Comparison of ENCODE assay signal across 12 cellular contexts in genomic region chr6:34602318-34603111, GRCh38. TPM values are rescaled to one million over a fixed set of nuclear protein-coding genes. Genes with fewer than 3 reads are reported as not detected.
A peak's percentile ranks its signal among the peaks of the same experiment; 100 is the strongest.
DNase-seq lines count a peak whose midpoint lies in the region; ATAC-seq, FAIRE-seq and TF ChIP-seq lines count a peak whose summit lies in the region.
"Had no signal": no experiment of that assay in that cellular context is flagged by ENCODE, and none has a peak within 500 bp of the region (broad histone marks: within the 10 kb centered on the region; RNA-seq: fewer than 3 reads in every experiment).

No MANE protein-coding gene starts in this region.

- H2BK12ac ChIP-seq in H9 (ENCODE audit: insufficient read length, low read depth, low read length) = no peak overlapping the region

- no peak overlapping the region for H3K4me2 ChIP-seq in H9 (ENCODE audit: insufficient read depth, insufficient read length, low read length)

- no peak for ATAC-seq in HG02610 (IDR thresholded peaks at IDR 0.05; ENCODE audit: unreplicated experiment)
- no peak for ATAC-seq in HG02840 (IDR thresholded peaks at IDR 0.05; ENCODE audit: low FRiP score, unreplicated experiment)

- H4K8ac ChIP-seq in H9 (replicated peaks; ENCODE audit: insufficient read length, low read depth, low read length) = no peak overlapping the region

- H2BK120ac ChIP-seq in H9 (ENCODE audit: low read depth, low read length, poor library complexity, severe bottlenecking) = no peak overlapping the region

- no peak for TF ChIP-seq POLR2A in H54 (IDR thresholded peaks at IDR 0.05; ENCODE audit: low read depth, low read length)

- no peak for DNase-seq in H9
- peak; percentile 93 for DNase-seq in NCI-H345 (lab: John Stamatoyannopoulos, UW)
- no peak for DNase-seq in chondrocyte (ENCODE audit: low spot score)
- no peak for DNase-seq in progenitor cell of endocrine pancreas (ENCODE audit: low spot score, unreplicated experiment)
- no peak for DNase-seq in H54 (ENCODE audit: insufficient read length, low spot score)
- DNase-seq in RKO (ENCODE audit: low spot score) = no peak
- DNase-seq: activated CD4-positive, alpha-beta T cell treated with anti-CD3 and anti-CD28 coated beads for 48 hours; activated naive CD8-positive, alpha-beta T cell treated with anti-CD3 and anti-CD28 coated beads, Interleukin-2, amount 10 ng/mL, durations not matched to agents 7 days and 5 days; sigmoid colon had no signal

- H3K27me3 Mint-ChIP-seq in H9 (ENCODE audit: low read depth) (no peaks in the 10 kb centered on the region), chondrocyte (ENCODE audit: low read depth) (no peaks in the 10 kb centered on the region), progenitor cell of endocrine pancreas (peaks cover 45% of the 10 kb centered on the region)
- H3K27me3 Mint-ChIP-seq: activated naive CD8-positive, alpha-beta T cell treated with anti-CD3 and anti-CD28 coated beads, Interleukin-2, amount 10 ng/mL, durations not matched to agents 7 days and 5 days had no signal

- H2BK20ac ChIP-seq in H9 (ENCODE audit: low read depth, low read length, poor library complexity, severe bottlenecking) = no peak overlapping the region

- no peak overlapping the region for H2BK15ac ChIP-seq in H9 (ENCODE audit: low read depth, low read length)

- no peaks in the 10 kb centered on the region; the same call in 1 of the 2 replicates for H3K79me2 ChIP-seq in H9 (ENCODE audit: insufficient read depth, low read length)

- peaks cover 3 to 17% (median 14%) of the 10 kb centered on the region in 3 experiments; a peak in 6 of 7 replicates for H3K36me3 Mint-ChIP-seq in H9 (ENCODE audit: insufficient read depth in 1 of 3, low read depth in 3 of 3)
- H3K36me3 Mint-ChIP-seq in chondrocyte (ENCODE audit: low read depth) = peaks cover 4% of the 10 kb centered on the region
- H3K36me3 Mint-ChIP-seq in progenitor cell of endocrine pancreas (ENCODE audit: insufficient read depth) = peaks cover 4% of the 10 kb centered on the region
- H3K36me3 Mint-ChIP-seq: activated naive CD8-positive, alpha-beta T cell treated with anti-CD3 and anti-CD28 coated beads, Interleukin-2, amount 10 ng/mL, durations not matched to agents 7 days and 5 days had no signal

- WGBS in H9 (ENCODE audit: extremely low coverage, insufficient read length, low lambda C conversion rate) = no CpG with 5 or more reads among the region's 10 CpGs

- peaks cover 6% of the 10 kb centered on the region for H3K79me1 ChIP-seq in H9 (ENCODE audit: insufficient read depth, low read depth, low read length, poor library complexity, severe bottlenecking)

- H3K18ac ChIP-seq in H9 (ENCODE audit: insufficient read length, low read depth, low read length) = no peak overlapping the region

- H3K56ac ChIP-seq in H9 (ENCODE audit: insufficient read length, low read depth, low read length) = no peak overlapping the region

- no peak overlapping the region for H4K91ac ChIP-seq in H9 (ENCODE audit: insufficient read length, low read depth, low read length)

- H3K4me1 ChIP-seq in H9 (ENCODE audit: insufficient read depth, low read length) = peaks cover 10% of the 10 kb centered on the region; the same call in 1 of the 2 replicates

- H3K14ac ChIP-seq in H9 (ENCODE audit: insufficient read depth, low read length) = no peak overlapping the region

- no peak overlapping the region for H2AK5ac ChIP-seq in H9 (ENCODE audit: insufficient read length, low read length)

- H4K5ac ChIP-seq in H9 (ENCODE audit: insufficient read length, low read depth, low read length) = no peak overlapping the region

- no peak for TF ChIP-seq CTCF in H9 (conservative IDR thresholded peaks at IDR 0.05)
- no peak for TF ChIP-seq CTCF in chondrocyte (IDR thresholded peaks at IDR 0.05)
- no peak for TF ChIP-seq CTCF in progenitor cell of endocrine pancreas (IDR thresholded peaks at IDR 0.05; ENCODE audit: unreplicated experiment)

- H3K27ac ChIP-seq in H9 (ENCODE audit: insufficient read length, low read depth, low read length) = no peak overlapping the region
- H3K27ac ChIP-seq: sigmoid colon had no signal

- H3K4me1 Mint-ChIP-seq in H9 = peaks cover 24 to 30% of the 10 kb centered on the region in 2 experiments
- peaks cover 41% of the 10 kb centered on the region for H3K4me1 Mint-ChIP-seq in chondrocyte (ENCODE audit: low read depth)
- H3K4me1 Mint-ChIP-seq in progenitor cell of endocrine pancreas (ENCODE audit: low read depth) = peaks cover 33% of the 10 kb centered on the region

- no peak overlapping the region for H3K4ac ChIP-seq in H9 (ENCODE audit: low read depth, low read length)

- no peak overlapping the region for H2AFZ ChIP-seq in H9 (ENCODE audit: low read length)

- peaks cover 3% of the 10 kb centered on the region for H3K23me2 ChIP-seq in H9 (ENCODE audit: insufficient read length, low read depth, low read length, poor library complexity, severe bottlenecking)

- no peak for FAIRE-seq in H54 (lab: Jason Lieb, UNC)

- no peak overlapping the region for H2BK5ac ChIP-seq in H9 (ENCODE audit: insufficient read length, low read length)

- H3K23ac ChIP-seq in H9 (ENCODE audit: insufficient read length, low read depth, low read length) = no peak overlapping the region

- no peak overlapping the region for H3T11ph ChIP-seq in H9 (ENCODE audit: low read length)

- H3K27me3 ChIP-seq in H9 (ENCODE audit: insufficient read depth, low read length) = no peaks in the 10 kb centered on the region
- H3K27me3 ChIP-seq: Peyer's patch, sigmoid colon had no signal

- H3K9me3 ChIP-seq in H9 (ENCODE audit: control insufficient read depth, low read depth, low read length) = no peaks in the 10 kb centered on the region
- H3K9me3 ChIP-seq: Peyer's patch, sigmoid colon had no signal

- H3K4me3 Mint-ChIP-seq in H9 (no peak overlapping the region), chondrocyte (ENCODE audit: unreplicated experiment) (no peak overlapping the region), progenitor cell of endocrine pancreas (ENCODE audit: low read depth) (no peak overlapping the region)
- H3K4me3 Mint-ChIP-seq: activated naive CD8-positive, alpha-beta T cell treated with anti-CD3 and anti-CD28 coated beads, Interleukin-2, amount 10 ng/mL, durations not matched to agents 7 days and 5 days had no signal

- H3K27ac Mint-ChIP-seq in H9 (peak overlapping the region in 2 of 3 experiments; percentile 46 to 89; a peak in 1 of 7 replicates), chondrocyte (ENCODE audit: unreplicated experiment) (peak overlapping the region; percentile 10), progenitor cell of endocrine pancreas (peak overlapping the region; percentile 73)
- H3K27ac Mint-ChIP-seq: activated naive CD8-positive, alpha-beta T cell treated with anti-CD3 and anti-CD28 coated beads, Interleukin-2, amount 10 ng/mL, durations not matched to agents 7 days and 5 days had no signal

- no peak overlapping the region for H3K9ac ChIP-seq in H9 (ENCODE audit: extremely low read depth, insufficient read length, low read length)

- H4K20me1 ChIP-seq in H9 (ENCODE audit: control insufficient read depth, insufficient read depth, insufficient read length) = no peaks in the 10 kb centered on the region

- H3K9me3 Mint-ChIP-seq in H9 (no peaks in the 10 kb centered on the region), chondrocyte (ENCODE audit: low read depth) (no peaks in the 10 kb centered on the region), progenitor cell of endocrine pancreas (ENCODE audit: low read depth) (no peaks in the 10 kb centered on the region)
- H3K9me3 Mint-ChIP-seq: activated naive CD8-positive, alpha-beta T cell treated with anti-CD3 and anti-CD28 coated beads, Interleukin-2, amount 10 ng/mL, durations not matched to agents 7 days and 5 days had no signal

RNA-seq across cellular contexts. Expression of gene SPDEF, which starts 46.4 kb away (rescaled TPM):
- total RNA-seq in H9 (2021) = 0.15 and 0.22 TPM in 2 replicates
- total RNA-seq in chondrocyte = 0.10 TPM in 1 of 3 replicates, not detected in the others
- total RNA-seq in progenitor cell of endocrine pancreas = 0.62 and 0.65 TPM in 2 replicates
- total RNA-seq: activated naive CD8-positive, alpha-beta T cell treated with anti-CD3 and anti-CD28 coated beads, Interleukin-2, amount 10 ng/mL, durations not matched to agents 7 days and 5 days had no signal

Comparison
In these comparisons a context has a peak if more than half of its experiments do, and no peak if none do; other contexts are left out.
1. H3K27ac Mint-ChIP-seq: peak in every context shown above with its lines; median percentile 73 in progenitor cell of endocrine pancreas; 68 in H9; 10 in chondrocyte.